21 cellular contexts compared by ENCODE assay signal in the genomic region with DNA sequence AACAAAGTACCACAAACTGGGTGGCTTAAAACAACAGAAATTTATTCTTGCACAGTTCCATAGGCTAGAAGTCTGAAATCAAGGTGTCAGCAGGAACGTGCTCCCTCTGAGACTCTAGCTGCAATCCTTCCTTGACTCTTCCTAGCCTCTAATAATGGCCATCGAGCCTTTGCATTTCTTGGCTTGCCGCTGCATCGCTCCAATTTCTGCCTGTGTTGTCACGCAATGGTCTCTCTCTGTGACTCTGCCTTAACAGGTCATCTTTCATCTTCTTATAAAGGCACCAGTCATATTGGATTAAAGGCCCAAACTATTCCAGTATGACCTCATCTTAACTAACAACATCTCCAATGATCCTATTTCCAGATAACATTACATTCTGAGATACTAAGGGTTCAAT.
"Had no signal": no experiment of that assay in that cellular context is flagged by ENCODE, and none has a peak within 500 bp of the region (broad histone marks: within the 10 kb centered on the region; RNA-seq: fewer than 3 reads in every experiment).

No MANE protein-coding gene starts in this region.

- H3K27ac ChIP-seq: coronary artery, foreskin keratinocyte, ovary, right atrium auricular region, suprapubic skin, thyroid gland, uterus had no signal

- ATAC-seq: foreskin keratinocyte; stimulated activated effector memory CD8-positive, alpha-beta T cell treated with anti-CD3 and anti-CD28 coated beads, Interleukin-12 subunit alpha, Interleukin-12 subunit beta, amount 100 ng/mL, for 72 hours; stimulated activated naive CD8-positive, alpha-beta T cell treated with anti-CD3 and anti-CD28 coated beads, Interleukin-15, Interleukin-2, amounts not matched to agents 100 U/mL and 50 U/mL, for 24 hours had no signal

- H3K36me3 Mint-ChIP-seq: naive B cell; stimulated activated effector memory CD8-positive, alpha-beta T cell treated with anti-CD3 and anti-CD28 coated beads, Interleukin-12 subunit alpha, Interleukin-12 subunit beta, amount 100 ng/mL, for 72 hours had no signal

- H3K4me3 ChIP-seq: coronary artery, ovary, right atrium auricular region, suprapubic skin, thyroid gland, upper lobe of left lung, uterus had no signal

- H3K9me3 Mint-ChIP-seq: endodermal cell; stimulated activated effector memory CD8-positive, alpha-beta T cell treated with anti-CD3 and anti-CD28 coated beads, Interleukin-12 subunit alpha, Interleukin-12 subunit beta, amount 100 ng/mL, for 72 hours had no signal

- H3K4me3 Mint-ChIP-seq: endodermal cell; naive B cell; stimulated activated effector memory CD8-positive, alpha-beta T cell treated with anti-CD3 and anti-CD28 coated beads, Interleukin-12 subunit alpha, Interleukin-12 subunit beta, amount 100 ng/mL, for 72 hours had no signal

- H3K9me3 ChIP-seq: ovary, right atrium auricular region, suprapubic skin, thyroid gland, upper lobe of left lung, uterus had no signal

- FAIRE-seq: endothelial cell of umbilical vein, kidney, small intestine had no signal

- H3K27me3 ChIP-seq: ovary, right atrium auricular region, suprapubic skin, thyroid gland, upper lobe of left lung, uterus had no signal

- H3K36me3 ChIP-seq: ovary, right atrium auricular region, suprapubic skin, thyroid gland, upper lobe of left lung, uterus had no signal

- DNase-seq: effector CD4-positive, alpha-beta T cell; endodermal cell; erythroblast; foreskin keratinocyte; kidney; mesendoderm; naive B cell; nucleus accumbens; ovary; small intestine; stimulated activated CD4-positive, alpha-beta T cell treated with anti-CD3 and anti-CD28 coated beads, Interleukin-4, amount 100 ng/mL, for 1 hour; stimulated activated CD8-positive, alpha-beta memory T cell treated with anti-CD3 and anti-CD28 coated beads, Interleukin-4, amount 100 ng/mL, for 48 hours; stimulated activated naive CD8-positive, alpha-beta T cell treated with anti-CD3 and anti-CD28 coated beads, Interleukin-15, Interleukin-2, amounts not matched to agents 100 U/mL and 50 U/mL, for 24 hours; thyroid gland; upper lobe of left lung; uterus had no signal

- H3K27ac Mint-ChIP-seq: endodermal cell; naive B cell; stimulated activated effector memory CD8-positive, alpha-beta T cell treated with anti-CD3 and anti-CD28 coated beads, Interleukin-12 subunit alpha, Interleukin-12 subunit beta, amount 100 ng/mL, for 72 hours had no signal

- H3K4me1 ChIP-seq: suprapubic skin had no signal
